21 cellular contexts compared by ENCODE assay signal in genomic region chr1:19622204-19622603, GRCh38. TPM values are rescaled to one million over a fixed set of nuclear protein-coding genes. Genes with fewer than 3 reads are reported as not detected.
DNase-seq lines count a peak whose midpoint lies in the region; ATAC-seq and TF ChIP-seq lines count a peak whose summit lies in the region.
"Had no signal": no experiment of that assay in that cellular context is flagged by ENCODE, and none has a peak within 500 bp of the region (broad histone marks: within the 10 kb centered on the region; RNA-seq: fewer than 3 reads in every experiment).

No MANE protein-coding gene starts in this region.

- H3K36me3 ChIP-seq in brain microvascular endothelial cell (replicated peaks) (peaks cover 25% of the 10 kb centered on the region), gastroesophageal sphincter (peaks cover 0 to 39% of the 10 kb centered on the region in 2 donors), thyroid gland (peaks cover 8 to 18% of the 10 kb centered on the region in 2 donors)

- no peak for TF ChIP-seq EP300 in gastroesophageal sphincter (IDR thresholded peaks at IDR 0.05)

- H3K9me3 Mint-ChIP-seq in progenitor cell of endocrine pancreas (ENCODE audit: low read depth) = no peaks in the 10 kb centered on the region

- DNase-seq in HK-2 (ENCODE audit: unreplicated experiment) (peak; percentile 41), brain microvascular endothelial cell (peak; percentile 31), thyroid gland (peak in 1 of 2 donors; percentile 37), progenitor cell of endocrine pancreas (ENCODE audit: low spot score, unreplicated experiment) (no peak), globus pallidus (ENCODE audit: low spot score) (no peak), KG1 (lab: John Stamatoyannopoulos, UW) (no peak)
- DNase-seq: activated CD4-positive, alpha-beta T cell treated with anti-CD3 and anti-CD28 coated beads for 1 hour; activated CD8-positive, alpha-beta memory T cell treated with anti-CD3 and anti-CD28 coated beads, Interleukin-2, amount 50 U/mL, for 48 hours; body of pancreas; MV-4-11; NCI-H2081 treated with DMSO at 0.1 percent for 48 hours; NCI-H526 treated with DMSO at 0.1 percent for 48 hours; nucleus accumbens; SJCRH30; stimulated activated CD4-positive, alpha-beta T cell treated with anti-CD3 and anti-CD28 coated beads, Interleukin-4, amount 100 ng/mL, for 24 hours; T-helper 9 cell had no signal

- TF ChIP-seq POLR2A in gastroesophageal sphincter (IDR thresholded peaks at IDR 0.05) (no peak), thyroid gland (IDR thresholded peaks at IDR 0.05) (no peak)

- H3K36me3 Mint-ChIP-seq in progenitor cell of endocrine pancreas (ENCODE audit: insufficient read depth) = peaks cover 13% of the 10 kb centered on the region

- no peak for ATAC-seq in gastroesophageal sphincter
- ATAC-seq: body of pancreas, left lobe of liver had no signal

- H3K4me3 Mint-ChIP-seq in progenitor cell of endocrine pancreas (ENCODE audit: low read depth) = no peak overlapping the region

- no peaks in the 10 kb centered on the region for H3K27me3 Mint-ChIP-seq in progenitor cell of endocrine pancreas

- H3K27me3 ChIP-seq in brain microvascular endothelial cell (replicated peaks) = no peaks in the 10 kb centered on the region
- no peaks in the 10 kb centered on the region for H3K27me3 ChIP-seq in gastroesophageal sphincter
- H3K27me3 ChIP-seq in thyroid gland = no peaks in the 10 kb centered on the region
- H3K27me3 ChIP-seq: BLaER1 treated with 17β-estradiol and CSF1 and Interleukin-3, amounts not matched to agents 10 nM and 100 nM; body of pancreas; SJCRH30 had no signal

- H3K4me3 ChIP-seq in brain microvascular endothelial cell (ENCODE audit: low read depth, low read length) (no peak overlapping the region), gastroesophageal sphincter (no peak overlapping the region), thyroid gland (replicated peaks in 1 of 3) (no peak overlapping the region)
- H3K4me3 ChIP-seq: BLaER1 treated with 17β-estradiol and CSF1 and Interleukin-3, amounts not matched to agents 10 nM and 100 nM; body of pancreas; SJCRH30 had no signal

- in situ Hi-C loops in brain microvascular endothelial cell (cut with HindIII; ENCODE audit: low pct_ligation_motif_present, low sequenced_read_pairs) = no loop called here

- TF ChIP-seq CTCF in brain microvascular endothelial cell (IDR thresholded peaks at IDR 0.05; ENCODE audit: low read depth, low read length, missing control alignments) (no peak), gastroesophageal sphincter (IDR thresholded peaks at IDR 0.05) (no peak), thyroid gland (IDR thresholded peaks at IDR 0.05) (no peak), progenitor cell of endocrine pancreas (IDR thresholded peaks at IDR 0.05; ENCODE audit: unreplicated experiment) (no peak)

- no peak overlapping the region for H3K27ac Mint-ChIP-seq in progenitor cell of endocrine pancreas

- 35 to 73% methylated on average over 1 of the region's 1 CpG for WGBS in gastroesophageal sphincter (ENCODE audit: low coverage in 1 of 2), 2 donors
- WGBS in thyroid gland, 2 donors = 68 to 82% methylated on average over 1 of the region's 1 CpG

- peaks cover 37% of the 10 kb centered on the region for H3K4me1 Mint-ChIP-seq in progenitor cell of endocrine pancreas (ENCODE audit: low read depth)

- H3K4me1 ChIP-seq in gastroesophageal sphincter = peaks cover 25 to 91% (median 44%) of the 10 kb centered on the region in 3 donors
- H3K4me1 ChIP-seq in thyroid gland = peaks cover 37 to 49% of the 10 kb centered on the region in 2 donors

- no peaks in the 10 kb centered on the region for H3K9me3 ChIP-seq in gastroesophageal sphincter
- no peaks in the 10 kb centered on the region for H3K9me3 ChIP-seq in thyroid gland
- H3K9me3 ChIP-seq: BLaER1 treated with 17β-estradiol and CSF1 and Interleukin-3, amounts not matched to agents 10 nM and 100 nM; body of pancreas; SJCRH30 had no signal

- H3K27ac ChIP-seq in brain microvascular endothelial cell (peak overlapping the region; percentile 25), gastroesophageal sphincter (peak overlapping the region; percentile 66 to 78 (median 73)), thyroid gland (peak overlapping the region; percentile 25 to 62 (median 32))
- H3K27ac ChIP-seq: BLaER1 treated with 17β-estradiol and CSF1 and Interleukin-3, amounts not matched to agents 10 nM and 100 nM; SJCRH30 had no signal

- intact Hi-C loops in thyroid gland (cut with DNase I) = no loop called here

RNA-seq across cellular contexts. Expression of gene NBL1, which starts 21.9 kb away (rescaled TPM):
- total RNA-seq in gastroesophageal sphincter (100 to 1,000 TPM; 203 to 343 (median 301) TPM), thyroid gland (10 to 100 TPM; 29.4 to 70.4 (median 43.6) TPM), progenitor cell of endocrine pancreas (10.5 and 12.0 TPM in 2 replicates)
- total RNA-seq: OCI-LY7 had no signal

RNA-seq across cellular contexts. Expression of gene HTR6, which starts 42.5 kb away (rescaled TPM):
- total RNA-seq in gastroesophageal sphincter (not detected), thyroid gland (not detected), progenitor cell of endocrine pancreas (not detected in 2 replicates)
- total RNA-seq: body of pancreas, fibroblast of villous mesenchyme, left lobe of liver, OCI-LY7, SJCRH30 had no signal

Comparison
In these comparisons a context has a peak if more than half of its experiments do, and no peak if none do; other contexts are left out.
1. DNase-seq: peak in HK-2 (single experiment) and brain microvascular endothelial cell (single experiment); none in progenitor cell of endocrine pancreas (single experiment), globus pallidus (single experiment) and KG1 (single experiment).
2. Peak in every context shown above with its lines, with median percentiles within 50 percentile points of each other: H3K27ac ChIP-seq.